In the genomic region with DNA sequence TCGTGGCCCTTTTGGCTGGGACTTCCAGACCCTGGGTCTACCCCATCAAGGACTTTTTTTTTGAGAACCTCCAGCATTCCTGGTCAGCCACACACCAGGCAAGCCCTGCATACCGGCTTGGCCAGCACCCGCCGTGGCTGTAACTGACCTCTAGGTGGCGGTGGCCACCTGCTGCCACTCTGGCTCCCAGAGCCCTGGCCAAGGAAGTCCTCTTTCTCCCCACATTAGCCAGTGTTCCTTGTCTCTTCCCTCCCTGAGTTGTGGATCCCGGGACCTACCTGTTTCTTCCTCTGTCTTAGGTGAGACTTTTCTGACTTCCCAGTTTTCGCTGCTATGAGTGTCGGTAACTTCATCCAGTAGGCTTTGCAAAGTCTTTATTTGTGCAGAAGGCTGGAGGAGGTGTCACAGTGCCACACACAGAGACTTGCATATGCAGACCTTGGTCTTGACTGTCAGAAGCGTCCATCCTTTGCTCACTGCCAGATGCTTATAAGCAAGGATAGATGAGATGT, we compare ENCODE assay signal across 9 cellular contexts.
DNase-seq lines count a peak whose midpoint lies in the region; ATAC-seq and TF ChIP-seq lines count a peak whose summit lies in the region.
"Had no signal": no experiment of that assay in that cellular context is flagged by ENCODE, and none has a peak within 500 bp of the region (broad histone marks: within the 10 kb centered on the region; RNA-seq: fewer than 3 reads in every experiment).

No MANE protein-coding gene starts in this region.

- no peaks in the 10 kb centered on the region for H4K20me1 ChIP-seq in Loucy (ENCODE audit: insufficient read depth, low read length, poor library complexity, severe bottlenecking)

- H3K27ac ChIP-seq in body of pancreas: no peak overlapping the region

- no peaks in the 10 kb centered on the region for H3K9me3 ChIP-seq in Loucy (ENCODE audit: insufficient read depth, low read depth, low read length)
- no peaks in the 10 kb centered on the region for H3K9me3 ChIP-seq in body of pancreas

- H3K9ac ChIP-seq in Loucy (ENCODE audit: low read depth, low read length, poor library complexity, severe bottlenecking): no peak overlapping the region

- H3K4me1 Mint-ChIP-seq in immature natural killer cell: peaks cover 49 to 52% of the 10 kb centered on the region in 2 donors

- no peak overlapping the region for H2AFZ ChIP-seq in Loucy (ENCODE audit: low read length)

- H3K36me3 ChIP-seq in Loucy (ENCODE audit: insufficient read depth, low read length): no peaks in the 10 kb centered on the region
- H3K36me3 ChIP-seq in body of pancreas (replicated peaks in 1 of 2; ENCODE audit: insufficient read depth in 1 of 2, low read depth in 2 of 2): no peaks in the 10 kb centered on the region

- H3F3A ChIP-seq in Loucy (ENCODE audit: low read depth): no peaks in the 10 kb centered on the region

- intact Hi-C loops in body of pancreas (cut with DNase I): no loop called here

- peaks cover 0 to 3% (median 0%) of the 10 kb centered on the region in 3 donors for H3K27me3 Mint-ChIP-seq in immature natural killer cell (ENCODE audit: low read depth in 3 of 3)

- H3K4me3 ChIP-seq in Loucy (ENCODE audit: low read length, poor library complexity, severe bottlenecking) (no peak overlapping the region), body of pancreas (no peak overlapping the region)

- H3K27me3 ChIP-seq in Loucy (ENCODE audit: insufficient read depth, low read length, poor library complexity, severe bottlenecking) (no peaks in the 10 kb centered on the region), body of pancreas (no peaks in the 10 kb centered on the region)

- no peaks in the 10 kb centered on the region for H3K9me2 ChIP-seq in Loucy (replicated peaks; ENCODE audit: low read depth, low read length)

- H3K4me2 ChIP-seq in Loucy (ENCODE audit: low read depth, low read length, poor library complexity, severe bottlenecking): no peak overlapping the region

- no peaks in the 10 kb centered on the region for H3K36me3 Mint-ChIP-seq in immature natural killer cell

- no peak overlapping the region for H3K4me3 Mint-ChIP-seq in immature natural killer cell
- H3K4me3 Mint-ChIP-seq: T-helper 1 cell treated with Interleukin-12 subunit alpha and Interleukin-12 subunit beta and Interleukin-4 antibody, amounts not matched to agents 30 μg/mL and 1 μg/mL, for 36 hours had no signal

- no peaks in the 10 kb centered on the region for H3K79me2 ChIP-seq in Loucy (ENCODE audit: insufficient read depth, low read length)

- no peaks in the 10 kb centered on the region for H3K9me3 Mint-ChIP-seq in immature natural killer cell

- peak overlapping the region in 1 of 6 donors; percentile 38 for H3K27ac Mint-ChIP-seq in immature natural killer cell
- H3K27ac Mint-ChIP-seq: T-helper 1 cell treated with Interleukin-12 subunit alpha and Interleukin-12 subunit beta and Interleukin-4 antibody, amounts not matched to agents 30 μg/mL and 1 μg/mL, for 36 hours had no signal

- TF ChIP-seq POLR2A in body of pancreas (IDR thresholded peaks at IDR 0.05): no peak

- ATAC-seq in body of pancreas (no peak), HG02588 (IDR thresholded peaks at IDR 0.05; ENCODE audit: unreplicated experiment) (no peak), HG03045 (IDR thresholded peaks at IDR 0.05; ENCODE audit: unreplicated experiment) (no peak)

- WGBS in body of pancreas, 2 donors: 27 to 32% methylated on average over 7 to 9 of the region's 9 CpGs

- H3K4me1 ChIP-seq in Loucy (ENCODE audit: insufficient read depth, low read length, poor library complexity, severe bottlenecking) (no peaks in the 10 kb centered on the region), body of pancreas (no peaks in the 10 kb centered on the region)

- DNase-seq in GDM1 (lab: John Stamatoyannopoulos, UW) (peak; percentile 46), SK-N-DZ (ENCODE audit: low spot score) (peak; percentile 66), body of pancreas (peak; percentile 49 to 66 (median 55)), immature natural killer cell (peak; percentile 30 to 36 (median 36)), smooth muscle cell of the brain vasculature (ENCODE audit: low read depth, low spot score) (peak; percentile 29)

- TF ChIP-seq CTCF in Loucy (conservative IDR thresholded peaks at IDR 0.05; ENCODE audit: low read length) (peak; percentile 65), body of pancreas (IDR thresholded peaks at IDR 0.05) (peak; percentile 67 to 83 (median 72))
